In the genomic region with DNA sequence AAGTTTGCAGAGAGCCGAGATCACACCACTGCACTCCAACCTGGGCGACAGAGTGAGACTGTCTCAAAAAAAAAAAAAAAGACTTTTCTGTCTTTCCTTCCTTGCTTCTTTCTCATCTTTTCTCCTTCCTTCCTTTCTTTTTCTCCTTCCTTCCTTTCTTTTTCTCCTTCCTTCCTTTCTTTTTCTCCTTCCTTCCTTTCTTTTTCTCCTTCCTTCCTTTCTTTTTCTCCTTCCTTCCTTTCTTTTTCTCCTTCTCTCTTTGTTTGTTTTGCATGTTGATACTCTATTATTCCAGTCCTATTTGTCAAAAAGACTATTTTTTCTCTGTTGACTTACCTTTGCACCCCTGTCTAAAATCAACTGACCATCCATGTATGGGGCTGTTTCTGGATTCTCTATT, we compare ENCODE assay signal across 1 cellular context.
A peak's percentile ranks its signal among the peaks of the same experiment; 100 is the strongest.
TF ChIP-seq lines count a peak whose summit lies in the region.

No MANE protein-coding gene starts in this region.

TF ChIP-seq in K562, 482 proteins besides CTCF, POLR2A, EP300 and RAD21:
- TF ChIP-seq, protein P1, sequence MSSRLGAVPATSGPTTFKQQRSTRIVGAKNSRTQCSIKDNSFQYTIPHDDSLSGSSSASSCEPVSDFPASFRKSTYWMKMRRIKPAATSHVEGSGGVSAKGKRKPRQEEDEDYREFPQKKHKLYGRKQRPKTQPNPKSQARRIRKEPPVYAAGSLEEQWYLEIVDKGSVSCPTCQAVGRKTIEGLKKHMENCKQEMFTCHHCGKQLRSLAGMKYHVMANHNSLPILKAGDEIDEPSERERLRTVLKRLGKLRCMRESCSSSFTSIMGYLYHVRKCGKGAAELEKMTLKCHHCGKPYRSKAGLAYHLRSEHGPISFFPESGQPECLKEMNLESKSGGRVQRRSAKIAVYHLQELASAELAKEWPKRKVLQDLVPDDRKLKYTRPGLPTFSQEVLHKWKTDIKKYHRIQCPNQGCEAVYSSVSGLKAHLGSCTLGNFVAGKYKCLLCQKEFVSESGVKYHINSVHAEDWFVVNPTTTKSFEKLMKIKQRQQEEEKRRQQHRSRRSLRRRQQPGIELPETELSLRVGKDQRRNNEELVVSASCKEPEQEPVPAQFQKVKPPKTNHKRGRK (tag; IDR thresholded peaks at IDR 0.05) = peak; percentile 77
TF ChIP-seq in K562: peak in this region for 1; not testable (repeated sequence) for 481.
